11 cellular contexts compared by ENCODE assay signal in the genomic region with DNA sequence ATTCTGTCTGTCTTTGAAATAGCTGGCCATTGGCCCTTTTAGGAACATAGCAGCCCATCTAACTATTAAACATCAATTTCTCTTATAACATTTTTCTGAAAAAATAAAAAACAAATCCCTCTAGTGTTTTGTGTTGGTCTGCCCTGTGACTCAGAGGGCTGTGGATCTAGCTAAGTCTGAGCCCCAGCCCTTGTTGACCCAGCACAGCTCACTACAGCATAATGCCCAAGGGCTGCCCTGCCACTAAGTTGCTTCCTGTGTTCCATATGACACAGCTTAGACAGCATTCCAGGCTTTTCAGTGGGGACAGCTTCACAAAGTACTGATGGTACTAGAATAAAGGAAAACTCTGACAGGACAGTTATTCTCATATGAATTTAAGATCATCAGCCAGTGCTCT.
A peak's percentile ranks its signal among the peaks of the same experiment; 100 is the strongest.
DNase-seq lines count a peak whose midpoint lies in the region; ATAC-seq, FAIRE-seq and TF ChIP-seq lines count a peak whose summit lies in the region.
"Had no signal": no experiment of that assay in that cellular context is flagged by ENCODE, and none has a peak within 500 bp of the region (broad histone marks: within the 10 kb centered on the region; RNA-seq: fewer than 3 reads in every experiment).

No MANE protein-coding gene starts in this region.

- ATAC-seq in GM23338 (peak; percentile 35), pancreas (peak; percentile 30 to 60 (median 52)), HG03139 (IDR thresholded peaks at IDR 0.05; ENCODE audit: unreplicated experiment) (no peak)
- ATAC-seq in CD4-positive, alpha-beta T cell (ENCODE audit: poor library complexity): no peak
- ATAC-seq: activated CD4-positive, CD25-positive, alpha-beta regulatory T cell treated with anti-CD3 and anti-CD28 coated beads, Interleukin-2, amount 50 U/mL, for 24 hours had no signal

- H3K27me3 ChIP-seq in GM23338 (ENCODE audit: insufficient read depth): no peaks in the 10 kb centered on the region
- no peaks in the 10 kb centered on the region for H3K27me3 ChIP-seq in pancreas
- H3K27me3 ChIP-seq in CD4-positive, alpha-beta T cell (ENCODE audit: control insufficient read depth, insufficient read depth, low read length): peaks cover 17% of the 10 kb centered on the region
- H3K27me3 ChIP-seq: uterus had no signal

- H3K9me3 Mint-ChIP-seq in GM23338: no peaks in the 10 kb centered on the region
- H3K9me3 Mint-ChIP-seq in CD4-positive, alpha-beta T cell: no peaks in the 10 kb centered on the region

- H3K79me2 ChIP-seq in GM23338 (replicated peaks; ENCODE audit: insufficient read depth): peaks cover 53% of the 10 kb centered on the region

- POLR2A ChIA-PET in CD4-positive, alpha-beta T cell (lab: Charles Lee): no interaction called here

- peak overlapping the region; percentile 50; the same call in 1 of the 3 replicates for H3K4me3 Mint-ChIP-seq in GM23338
- H3K4me3 Mint-ChIP-seq in CD4-positive, alpha-beta T cell: no peak overlapping the region

- no peaks in the 10 kb centered on the region for H3F3A ChIP-seq in GM23338 (replicated peaks; ENCODE audit: low read depth)

- H3K36me3 ChIP-seq in GM23338 (ENCODE audit: insufficient read depth) (0 out of 2 replicates have a peak, but pooled peaks cover 2% of the 10 kb centered on the region), pancreas (no peaks in the 10 kb centered on the region)
- H3K36me3 ChIP-seq: uterus had no signal

- H2AFZ ChIP-seq in GM23338: no peak overlapping the region

- DNase-seq in GM23338 (ENCODE audit: low spot score) (peak; percentile 14), UCSD-AML1 (lab: John Stamatoyannopoulos, UW; ENCODE audit: unreplicated experiment) (peak; percentile 21), fibroblast of the aortic adventitia (ENCODE audit: low read depth) (peak; percentile 37), pancreas (no peak), iPS-NIHi7 (ENCODE audit: extremely low spot score) (no peak), NCI-H446 (lab: John Stamatoyannopoulos, UW) (no peak)
- DNase-seq in CD4-positive, alpha-beta T cell: no peak
- DNase-seq: NCI-H526 treated with DMSO at 0.1 percent for 48 hours, uterus had no signal

- peak overlapping the region; percentile 87 for H3K27ac Mint-ChIP-seq in GM23338
- H3K27ac Mint-ChIP-seq in CD4-positive, alpha-beta T cell: no peak overlapping the region

- H3K27me3 Mint-ChIP-seq in GM23338 (ENCODE audit: insufficient read depth, low read depth, poor library complexity): peaks cover 7% of the 10 kb centered on the region
- H3K27me3 Mint-ChIP-seq in CD4-positive, alpha-beta T cell: peaks cover 47% of the 10 kb centered on the region

- H4K20me1 ChIP-seq in GM23338 (replicated peaks; ENCODE audit: insufficient read depth): peaks cover 6% of the 10 kb centered on the region

- H3K9me2 ChIP-seq in GM23338 (ENCODE audit: insufficient read depth): peaks cover 10% of the 10 kb centered on the region; the same call in 1 of the 2 replicates

- H3K27ac ChIP-seq in GM23338 (ENCODE audit: low read depth) (peak overlapping the region; percentile 91), pancreas (no peak overlapping the region)
- H3K27ac ChIP-seq in CD4-positive, alpha-beta T cell (ENCODE audit: low read depth, low read length): no peak overlapping the region
- H3K27ac ChIP-seq: uterus had no signal

- TF ChIP-seq CTCF in GM23338 (conservative IDR thresholded peaks at IDR 0.05; ENCODE audit: low read depth in 2 of 2): no peak
- TF ChIP-seq CTCF in fibroblast of the aortic adventitia (IDR thresholded peaks at IDR 0.05; ENCODE audit: insufficient read depth, low read length): no peak
- no peak for TF ChIP-seq CTCF in pancreas (IDR thresholded peaks at IDR 0.05)
- no peak for TF ChIP-seq CTCF in CD4-positive, alpha-beta T cell (IDR thresholded peaks at IDR 0.05)

- H3K4me1 ChIP-seq in GM23338 (ENCODE audit: insufficient read depth): peaks cover 38% of the 10 kb centered on the region
- H3K4me1 ChIP-seq in pancreas: peaks cover 0 to 15% (median 0%) of the 10 kb centered on the region in 3 donors
- H3K4me1 ChIP-seq: uterus had no signal

- H3K36me3 Mint-ChIP-seq in GM23338 (ENCODE audit: low read depth): peaks cover 7% of the 10 kb centered on the region
- no peaks in the 10 kb centered on the region for H3K36me3 Mint-ChIP-seq in CD4-positive, alpha-beta T cell (ENCODE audit: low read depth)

- intact Hi-C loops in pancreas (cut with DNase I): no loop called here
- intact Hi-C loops in CD4-positive, alpha-beta T cell (cut with DNase I, micrococcal nuclease): no loop called here

- H3K4me1 Mint-ChIP-seq in GM23338: peaks cover 60% of the 10 kb centered on the region
- no peaks in the 10 kb centered on the region for H3K4me1 Mint-ChIP-seq in CD4-positive, alpha-beta T cell (ENCODE audit: low read depth)

- H3K9me3 ChIP-seq in pancreas: no peaks in the 10 kb centered on the region
- no peaks in the 10 kb centered on the region for H3K9me3 ChIP-seq in CD4-positive, alpha-beta T cell (ENCODE audit: control insufficient read depth, low read length)
- H3K9me3 ChIP-seq: uterus had no signal

- H3K4me2 ChIP-seq in GM23338: peak overlapping the region; percentile 67

- CTCF ChIA-PET in CD4-positive, alpha-beta T cell (lab: Charles Lee): no interaction called here

- FAIRE-seq in pancreas (lab: Jason Lieb, UNC): no peak

- H3K4me3 ChIP-seq in GM23338 (peak overlapping the region; percentile 18; the same call in 1 of the 2 replicates), fibroblast of the aortic adventitia (ENCODE audit: low read depth, low read length) (no peak overlapping the region), pancreas (no peak overlapping the region)
- H3K4me3 ChIP-seq: uterus had no signal

TF ChIP-seq in GM23338, 12 proteins besides CTCF, POLR2A, EP300 and RAD21 (continues in another document):
- TF ChIP-seq CREB1 (CRISPR knock-in tag; IDR thresholded peaks at IDR 0.05; ENCODE audit: low read depth) (no peak), JUNB (IDR thresholded peaks at IDR 0.05; ENCODE audit: unreplicated experiment) (no peak), ZNF114 (CRISPR knock-in tag; IDR thresholded peaks at IDR 0.05) (no peak), EZH2phosphoT487 (IDR thresholded peaks at IDR 0.05; ENCODE audit: unreplicated experiment) (no peak)
- TF ChIP-seq, protein P1, sequence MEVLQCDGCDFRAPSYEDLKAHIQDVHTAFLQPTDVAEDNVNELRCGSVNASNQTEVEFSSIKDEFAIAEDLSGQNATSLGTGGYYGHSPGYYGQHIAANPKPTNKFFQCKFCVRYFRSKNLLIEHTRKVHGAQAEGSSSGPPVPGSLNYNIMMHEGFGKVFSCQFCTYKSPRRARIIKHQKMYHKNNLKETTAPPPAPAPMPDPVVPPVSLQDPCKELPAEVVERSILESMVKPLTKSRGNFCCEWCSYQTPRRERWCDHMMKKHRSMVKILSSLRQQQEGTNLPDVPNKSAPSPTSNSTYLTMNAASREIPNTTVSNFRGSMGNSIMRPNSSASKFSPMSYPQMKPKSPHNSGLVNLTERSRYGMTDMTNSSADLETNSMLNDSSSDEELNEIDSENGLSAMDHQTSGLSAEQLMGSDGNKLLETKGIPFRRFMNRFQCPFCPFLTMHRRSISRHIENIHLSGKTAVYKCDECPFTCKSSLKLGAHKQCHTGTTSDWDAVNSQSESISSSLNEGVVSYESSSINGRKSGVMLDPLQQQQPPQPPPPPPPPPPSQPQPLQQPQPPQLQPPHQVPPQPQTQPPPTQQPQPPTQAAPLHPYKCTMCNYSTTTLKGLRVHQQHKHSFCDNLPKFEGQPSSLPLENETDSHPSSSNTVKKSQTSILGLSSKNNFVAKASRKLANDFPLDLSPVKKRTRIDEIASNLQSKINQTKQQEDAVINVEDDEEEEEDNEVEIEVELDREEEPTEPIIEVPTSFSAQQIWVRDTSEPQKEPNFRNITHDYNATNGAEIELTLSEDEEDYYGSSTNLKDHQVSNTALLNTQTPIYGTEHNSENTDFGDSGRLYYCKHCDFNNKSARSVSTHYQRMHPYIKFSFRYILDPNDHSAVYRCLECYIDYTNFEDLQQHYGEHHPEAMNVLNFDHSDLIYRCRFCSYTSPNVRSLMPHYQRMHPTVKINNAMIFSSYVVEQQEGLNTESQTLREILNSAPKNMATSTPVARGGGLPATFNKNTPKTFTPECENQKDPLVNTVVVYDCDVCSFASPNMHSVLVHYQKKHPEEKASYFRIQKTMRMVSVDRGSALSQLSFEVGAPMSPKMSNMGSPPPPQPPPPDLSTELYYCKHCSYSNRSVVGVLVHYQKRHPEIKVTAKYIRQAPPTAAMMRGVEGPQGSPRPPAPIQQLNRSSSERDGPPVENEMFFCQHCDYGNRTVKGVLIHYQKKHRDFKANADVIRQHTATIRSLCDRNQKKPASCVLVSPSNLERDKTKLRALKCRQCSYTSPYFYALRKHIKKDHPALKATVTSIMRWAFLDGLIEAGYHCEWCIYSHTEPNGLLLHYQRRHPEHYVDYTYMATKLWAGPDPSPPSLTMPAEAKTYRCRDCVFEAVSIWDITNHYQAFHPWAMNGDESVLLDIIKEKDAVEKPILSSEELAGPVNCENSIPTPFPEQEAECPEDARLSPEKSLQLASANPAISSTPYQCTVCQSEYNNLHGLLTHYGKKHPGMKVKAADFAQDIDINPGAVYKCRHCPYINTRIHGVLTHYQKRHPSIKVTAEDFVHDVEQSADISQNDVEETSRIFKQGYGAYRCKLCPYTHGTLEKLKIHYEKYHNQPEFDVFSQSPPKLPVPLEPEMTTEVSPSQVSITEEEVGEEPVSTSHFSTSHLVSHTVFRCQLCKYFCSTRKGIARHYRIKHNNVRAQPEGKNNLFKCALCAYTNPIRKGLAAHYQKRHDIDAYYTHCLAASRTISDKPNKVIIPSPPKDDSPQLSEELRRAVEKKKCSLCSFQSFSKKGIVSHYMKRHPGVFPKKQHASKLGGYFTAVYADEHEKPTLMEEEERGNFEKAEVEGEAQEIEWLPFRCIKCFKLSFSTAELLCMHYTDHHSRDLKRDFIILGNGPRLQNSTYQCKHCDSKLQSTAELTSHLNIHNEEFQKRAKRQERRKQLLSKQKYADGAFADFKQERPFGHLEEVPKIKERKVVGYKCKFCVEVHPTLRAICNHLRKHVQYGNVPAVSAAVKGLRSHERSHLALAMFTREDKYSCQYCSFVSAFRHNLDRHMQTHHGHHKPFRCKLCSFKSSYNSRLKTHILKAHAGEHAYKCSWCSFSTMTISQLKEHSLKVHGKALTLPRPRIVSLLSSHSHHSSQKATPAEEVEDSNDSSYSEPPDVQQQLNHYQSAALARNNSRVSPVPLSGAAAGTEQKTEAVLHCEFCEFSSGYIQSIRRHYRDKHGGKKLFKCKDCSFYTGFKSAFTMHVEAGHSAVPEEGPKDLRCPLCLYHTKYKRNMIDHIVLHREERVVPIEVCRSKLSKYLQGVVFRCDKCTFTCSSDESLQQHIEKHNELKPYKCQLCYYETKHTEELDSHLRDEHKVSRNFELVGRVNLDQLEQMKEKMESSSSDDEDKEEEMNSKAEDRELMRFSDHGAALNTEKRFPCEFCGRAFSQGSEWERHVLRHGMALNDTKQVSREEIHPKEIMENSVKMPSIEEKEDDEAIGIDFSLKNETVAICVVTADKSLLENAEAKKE (CRISPR knock-in tag; IDR thresholded peaks at IDR 0.05): no peak

Comparison
In these comparisons a context has a peak if more than half of its experiments do, and no peak if none do; other contexts are left out.
1. ATAC-seq: peak in GM23338 (single experiment) and pancreas (4 of 4); none in CD4-positive, alpha-beta T cell (single experiment) and HG03139 (single experiment).
2. DNase-seq: peak in GM23338 (single experiment), UCSD-AML1 (single experiment) and fibroblast of the aortic adventitia (single experiment); none in pancreas (0 of 6), CD4-positive, alpha-beta T cell (0 of 10), iPS-NIHi7 (single experiment) and NCI-H446 (0 of 2).